In genomic region chr7:127920787-127921438, GRCh38 we compare ENCODE assay signal across 16 cellular contexts.
A peak's percentile ranks its signal among the peaks of the same experiment; 100 is the strongest.
DNase-seq lines count a peak whose midpoint lies in the region; ATAC-seq, FAIRE-seq and TF ChIP-seq lines count a peak whose summit lies in the region.
"Had no signal": no experiment of that assay in that cellular context is flagged by ENCODE, and none has a peak within 500 bp of the region (broad histone marks: within the 10 kb centered on the region; RNA-seq: fewer than 3 reads in every experiment).

No MANE protein-coding gene starts in this region.

- H3K36me3 ChIP-seq in suprapubic skin (no peaks in the 10 kb centered on the region), HepG2 (replicated peaks in 1 of 2; ENCODE audit: control insufficient read depth in 1 of 2, insufficient read depth in 2 of 2, low read length in 2 of 2) (peaks cover 0 to 8% of the 10 kb centered on the region in 2 experiments; a peak in 1 of 5 replicates)
- H3K36me3 ChIP-seq: prostate gland, thoracic aorta had no signal

- no peaks in the 10 kb centered on the region for H3K4me1 ChIP-seq in suprapubic skin
- H3K4me1 ChIP-seq in HepG2 (ENCODE audit: insufficient read depth, low read length): no peaks in the 10 kb centered on the region
- H3K4me1 ChIP-seq: prostate gland had no signal

- no peak overlapping the region for H3K4me2 ChIP-seq in HepG2 (ENCODE audit: low read depth, low read length)
- H3K4me2 ChIP-seq: BLaER1 treated with 17β-estradiol and CSF1 and Interleukin-3, amounts not matched to agents 10 nM and 100 nM had no signal

- no peak overlapping the region for H3K9ac ChIP-seq in HepG2 (ENCODE audit: insufficient read depth, low read depth, low read length)
- H3K9ac ChIP-seq: BLaER1 treated with 17β-estradiol and CSF1 and Interleukin-3, amounts not matched to agents 10 nM and 100 nM had no signal

- TF ChIP-seq EP300 in suprapubic skin (IDR thresholded peaks at IDR 0.05) (no peak), HepG2 (IDR thresholded peaks at IDR 0.05; ENCODE audit: low read depth in 2 of 2, low read length in 2 of 2) (no peak), HepG2 (CRISPR knock-in tag; IDR thresholded peaks at IDR 0.05; ENCODE audit: borderline replicate concordance) (no peak)

- CTCF ChIA-PET in HepG2 (lab: Yijun Ruan, JAX; ENCODE audit: low intra/inter-chr PET ratio, low total read pairs): no interaction called here

- FAIRE-seq in A204.1 (lab: Jason Lieb, UNC) (peak; percentile 47), HepG2 (lab: Jason Lieb, UNC) (no peak)
- FAIRE-seq: TTC549 had no signal

- H3K9me3 ChIP-seq in suprapubic skin (no peaks in the 10 kb centered on the region), HepG2 (ENCODE audit: low read length) (no peaks in the 10 kb centered on the region)
- H3K9me3 ChIP-seq: BLaER1 treated with 17β-estradiol and CSF1 and Interleukin-3, amounts not matched to agents 10 nM and 100 nM; prostate gland; thoracic aorta had no signal

- TF ChIP-seq RAD21 in HepG2 (CRISPR knock-in tag; IDR thresholded peaks at IDR 0.05): no peak

- ATAC-seq in HepG2: no peak
- ATAC-seq: naive thymus-derived CD4-positive, alpha-beta T cell had no signal

- no peak overlapping the region for H2AFZ ChIP-seq in HepG2 (ENCODE audit: low read length)

- no peak overlapping the region for H3K27ac ChIP-seq in suprapubic skin
- H3K27ac ChIP-seq in HepG2 (ENCODE audit: extremely low read length, insufficient read depth, low read length): no peak overlapping the region
- H3K27ac ChIP-seq: BLaER1 treated with 17β-estradiol and CSF1 and Interleukin-3, amounts not matched to agents 10 nM and 100 nM; prostate gland; thoracic aorta had no signal

- H3K79me2 ChIP-seq in HepG2 (ENCODE audit: insufficient read depth, low read length): peaks cover 6% of the 10 kb centered on the region

- TF ChIP-seq CTCF in fibroblast of pulmonary artery (IDR thresholded peaks at IDR 0.05; ENCODE audit: low read length, missing control alignments) (no peak), suprapubic skin (IDR thresholded peaks at IDR 0.05) (no peak), HepG2 (CRISPR knock-in tag; IDR thresholded peaks at IDR 0.05) (no peak)

- intact Hi-C loops in HepG2 (cut with micrococcal nuclease; ENCODE audit: unreplicated experiment): no loop called here

- DNase-seq in CD1c-positive myeloid dendritic cell (ENCODE audit: extremely low spot score) (peak; percentile 45), SK-MEL-5 (ENCODE audit: low read depth, low spot score) (peak; percentile 43), fibroblast of pulmonary artery (ENCODE audit: low read depth) (peak; percentile 71), SW 1271 (lab: John Stamatoyannopoulos, UW) (no peak), suprapubic skin (ENCODE audit: low spot score in 2 of 2) (no peak), HepG2 (ENCODE audit: low spot score) (no peak), ureter (ENCODE audit: low spot score) (no peak)
- DNase-seq: activated naive CD4-positive, alpha-beta T cell treated with anti-CD3 and anti-CD28 coated beads, Interleukin-2, amount 10 ng/mL, durations not matched to agents 7 days and 5 days; hypothalamus; naive thymus-derived CD4-positive, alpha-beta T cell; SHP77 treated with DMSO at 0.1 percent for 48 hours had no signal

- H4K20me1 ChIP-seq in HepG2 (ENCODE audit: insufficient read depth, low read length): no peaks in the 10 kb centered on the region

- in situ Hi-C loops in SK-MEL-5 (cut with HindIII; ENCODE audit: low pct_unique_long_range_greater_than_20kb, low sequenced_read_pairs) (no loop called here), HepG2 (cut with HindIII; ENCODE audit: extremely low pct_ligation_motif_present, low pct_unique_long_range_greater_than_20kb) (no loop called here)

- TF ChIP-seq POLR2A in suprapubic skin (IDR thresholded peaks at IDR 0.05) (no peak), HepG2 (IDR thresholded peaks at IDR 0.05; ENCODE audit: insufficient read depth in 1 of 2, low read depth in 2 of 2, low read length in 2 of 2) (no peak)

- H3K4me3 ChIP-seq in fibroblast of pulmonary artery (replicated peaks; ENCODE audit: low read depth, low read length) (no peak overlapping the region), suprapubic skin (no peak overlapping the region), HepG2 (replicated peaks in 1 of 3; ENCODE audit: insufficient read depth in 1 of 3, low read depth in 2 of 3, low read length in 3 of 3) (no peak overlapping the region)
- H3K4me3 ChIP-seq: BLaER1 treated with 17β-estradiol and CSF1 and Interleukin-3, amounts not matched to agents 10 nM and 100 nM; prostate gland; thoracic aorta had no signal

- no peaks in the 10 kb centered on the region for H3K27me3 ChIP-seq in suprapubic skin
- H3K27me3 ChIP-seq in HepG2 (ENCODE audit: control insufficient read depth in 1 of 2, insufficient read depth in 2 of 2, low read length in 2 of 2): no peaks in the 10 kb centered on the region
- H3K27me3 ChIP-seq: BLaER1 treated with 17β-estradiol and CSF1 and Interleukin-3, amounts not matched to agents 10 nM and 100 nM had no signal

- POLR2A ChIA-PET in HepG2 (lab: Yijun Ruan, JAX): no interaction called here

- WGBS in suprapubic skin: 86% methylated on average over 2 of the region's 2 CpGs
- 96% methylated on average over 2 of the region's 2 CpGs for WGBS in HepG2 (ENCODE audit: low lambda C conversion rate)

- no TSS peak for BruUV-seq in HepG2 (replicated peaks; lab: Mats Ljungman, UMichigan)

TF ChIP-seq in HepG2, 621 proteins besides CTCF, POLR2A, EP300 and RAD21:
- TF ChIP-seq ZNF761 (CRISPR knock-in tag; conservative IDR thresholded peaks at IDR 0.05): no peak

Comparison
In these comparisons a context has a peak if more than half of its experiments do, and no peak if none do; other contexts are left out.
1. DNase-seq: peak in CD1c-positive myeloid dendritic cell (single experiment), SK-MEL-5 (single experiment) and fibroblast of pulmonary artery (single experiment); none in SW 1271 (0 of 2), suprapubic skin (0 of 2), HepG2 (single experiment) and ureter (single experiment).